28 cellular contexts compared by ENCODE assay signal in the genomic region with DNA sequence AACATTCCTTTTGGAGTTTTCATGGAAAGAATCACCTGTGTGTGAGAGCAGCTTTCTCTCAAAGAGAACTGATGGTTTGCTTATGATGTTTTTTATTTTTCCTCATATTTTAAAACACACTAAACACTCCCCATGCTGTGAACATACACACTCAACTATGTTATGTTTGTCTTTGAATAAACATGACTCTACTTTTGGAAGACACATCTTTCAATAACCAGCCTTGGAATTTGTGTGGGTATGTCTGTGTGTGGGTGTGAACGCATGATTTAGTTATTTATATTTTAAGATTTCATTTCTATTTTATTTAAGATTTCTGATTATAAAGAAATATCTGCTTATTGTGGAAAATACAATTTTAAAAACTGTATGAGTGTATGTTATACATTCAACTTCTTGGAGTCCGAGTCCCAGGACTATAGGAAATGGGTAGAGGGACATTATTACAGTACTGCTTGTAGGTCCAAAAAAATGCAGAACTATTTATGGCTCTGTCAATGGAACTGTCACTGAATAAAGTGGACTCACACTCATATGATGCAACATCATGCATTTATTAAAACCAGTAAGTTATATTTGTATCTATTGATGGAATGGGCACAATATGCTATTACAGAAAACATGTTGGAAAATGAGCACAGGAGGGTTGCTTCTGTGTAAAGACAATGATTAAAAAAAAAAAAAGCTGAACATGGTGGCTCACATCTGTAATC. TPM values are rescaled to one million over a fixed set of nuclear protein-coding genes. Genes with fewer than 3 reads are reported as not detected.
"Had no signal": no experiment of that assay in that cellular context is flagged by ENCODE, and none has a peak within 500 bp of the region (broad histone marks: within the 10 kb centered on the region; RNA-seq: fewer than 3 reads in every experiment).

No MANE protein-coding gene starts in this region.

- ATAC-seq: activated CD8-positive, alpha-beta memory T cell treated with anti-CD3 and anti-CD28 coated beads, Interleukin-2, amount 10 ng/mL, durations not matched to agents 7 days and 5 days; activated CD8-positive, alpha-beta T cell treated with anti-CD3 and anti-CD28 coated beads, Interleukin-2, amount 10 ng/mL, durations not matched to agents 7 days and 5 days; effector memory CD8-positive, alpha-beta T cell had no signal

- DNase-seq: activated CD4-positive, CD25-positive, alpha-beta regulatory T cell; activated CD8-positive, alpha-beta memory T cell treated with anti-CD3 and anti-CD28 coated beads, Interleukin-2, amount 10 ng/mL, durations not matched to agents 7 days and 5 days; activated CD8-positive, alpha-beta T cell treated with anti-CD3 and anti-CD28 coated beads, Interleukin-2, amount 10 ng/mL, durations not matched to agents 7 days and 5 days; activated T-cell treated with anti-CD3 and anti-CD28 coated beads, Interleukin-2, amount 50 U/mL, for 48 hours; aorta; cortex of kidney; effector memory CD8-positive, alpha-beta T cell; heart left ventricle; left lung; mesendoderm; mucosa of descending colon; naive B cell; nephron progenitor cell; pancreas; stimulated activated CD4-positive, alpha-beta T cell treated with anti-CD3 and anti-CD28 coated beads, Interleukin-12 subunit alpha, Interleukin-12 subunit beta, amount 100 ng/mL, for 4 hours; stimulated activated CD4-positive, alpha-beta T cell treated with anti-CD3 and anti-CD28 coated beads, Interleukin-4, amount 100 ng/mL, for 1 hour; stimulated activated naive CD8-positive, alpha-beta T cell treated with anti-CD3 and anti-CD28 coated beads, Interleukin-15, Interleukin-2, amounts not matched to agents 100 U/mL and 50 U/mL, for 24 hours; T-helper 1 cell; upper lobe of left lung had no signal

- H3K27ac ChIP-seq: left lung, neutrophil, pancreas, prostate gland, thoracic aorta, upper lobe of left lung, vagina had no signal

- H3K36me3 ChIP-seq: heart left ventricle, left lung, neutrophil, pancreas, prostate gland, right atrium auricular region, thoracic aorta, upper lobe of left lung, vagina had no signal

- H3K9me3 ChIP-seq: heart left ventricle, left lung, mucosa of descending colon, neutrophil, pancreas, prostate gland, right atrium auricular region, thoracic aorta, upper lobe of left lung, vagina had no signal

- H3K4me1 ChIP-seq: left lung, prostate gland, upper lobe of left lung had no signal

- H3K27me3 ChIP-seq: heart left ventricle, left lung, neutrophil, pancreas, right atrium auricular region, upper lobe of left lung, vagina had no signal

- H3K4me3 ChIP-seq: heart left ventricle, left lung, lung, mucosa of descending colon, pancreas, prostate gland, right atrium auricular region, thoracic aorta, upper lobe of left lung, vagina had no signal

RNA-seq across cellular contexts. Expression of a gene that starts 43.5 kb away (rescaled TPM):
- total RNA-seq: activated CD4-positive, alpha-beta T cell treated with anti-CD3 and anti-CD28 coated beads for 36 hours; activated CD8-positive, alpha-beta memory T cell treated with anti-CD3 and anti-CD28 coated beads, Interleukin-2, amount 10 ng/mL, durations not matched to agents 7 days and 5 days; activated CD8-positive, alpha-beta T cell treated with anti-CD3 and anti-CD28 coated beads, Interleukin-2, amount 10 ng/mL, durations not matched to agents 7 days and 5 days; activated T-helper 2 cell treated with anti-CD3 and anti-CD28 coated beads, Interferon-gamma antibody, Interleukin-2, Interleukin-4, amounts not matched to agents 10 μg/mL and 5 μg/mL and 100 μg/mL, durations not matched to agents 14 hours and 24 hours and 36 hours; endothelial cell of umbilical vein had no signal
- polyA plus RNA-seq: endothelial cell of umbilical vein had no signal
